ENCODE assay signal across 8 cellular contexts in the genomic region with DNA sequence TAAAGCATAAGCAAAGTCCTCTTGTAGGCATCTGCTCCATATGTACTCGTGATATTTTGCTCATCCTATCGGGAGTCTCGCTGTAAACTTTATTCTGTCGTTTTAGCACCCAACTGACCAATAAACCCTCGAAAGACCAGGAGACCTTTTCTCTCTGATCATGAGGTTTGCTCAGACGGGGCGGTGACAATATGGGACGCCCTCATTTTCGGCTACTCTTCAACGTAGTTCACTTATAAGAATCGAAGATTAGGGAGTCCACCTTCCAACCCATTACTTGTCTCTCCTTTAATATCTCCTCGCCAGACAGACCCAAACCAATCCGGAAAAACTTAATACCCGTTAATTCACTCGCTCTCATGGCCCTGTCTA. TPM values are rescaled to one million over a fixed set of nuclear protein-coding genes. Genes with fewer than 3 reads are reported as not detected.
A peak's percentile ranks its signal among the peaks of the same experiment; 100 is the strongest.
DNase-seq lines count a peak whose midpoint lies in the region; TF ChIP-seq lines count a peak whose summit lies in the region.
"Not testable (repeated sequence)": the region's sequence is repeated elsewhere in the genome, so short reads cannot be mapped to it uniquely, and the experiment has no call there.

No MANE protein-coding gene starts in this region.

- TF ChIP-seq POLR2A in tibial nerve (IDR thresholded peaks at IDR 0.05) = not testable (repeated sequence)

- not testable (repeated sequence) for H4K20me1 ChIP-seq in osteoblast (ENCODE audit: insufficient read depth, low read length)

- not testable (repeated sequence) for H3K27me3 ChIP-seq in WERI-Rb-1 (ENCODE audit: insufficient read depth, low read depth, severe bottlenecking); ascending aorta; layer of hippocampus (ENCODE audit: control insufficient read depth, insufficient read depth, low read length); osteoblast (ENCODE audit: insufficient read depth, low read length); tibial nerve

- not testable (repeated sequence) for TF ChIP-seq CTCF in GM12864 (IDR thresholded peaks at IDR 0.05; ENCODE audit: low read depth, low read length, missing control alignments); WERI-Rb-1 (IDR thresholded peaks at IDR 0.05; ENCODE audit: low read depth, low read length); ascending aorta (IDR thresholded peaks at IDR 0.05); osteoblast (IDR thresholded peaks at IDR 0.05; ENCODE audit: extremely low read depth, low read depth, low read length); tibial nerve (IDR thresholded peaks at IDR 0.05)

- DNase-seq in GM12864 (ENCODE audit: low read depth); Jurkat, Clone E6-1 (ENCODE audit: low read depth, low spot score); WERI-Rb-1; ascending aorta (ENCODE audit: low spot score in 2 of 2); epithelial cell of prostate (ENCODE audit: low read depth, low spot score); osteoblast (ENCODE audit: insufficient read length, low spot score, missing footprints); tibial nerve (ENCODE audit: low spot score in 2 of 2): not testable (repeated sequence)

- H3K27ac ChIP-seq in WERI-Rb-1 (peak overlapping the region; percentile 59; the same call in 1 of the 2 replicates), ascending aorta (peak overlapping the region; percentile 82), epithelial cell of prostate (peak overlapping the region; percentile 58), layer of hippocampus (ENCODE audit: low read depth, low read length) (peak overlapping the region; percentile 71), osteoblast (ENCODE audit: low read depth, low read length) (peak overlapping the region; percentile 74), tibial nerve (peak overlapping the region; percentile 56 to 93 (median 84))

- H3K79me2 ChIP-seq in osteoblast (ENCODE audit: insufficient read depth, low read length) = not testable (repeated sequence)

- intact Hi-C loops in ascending aorta (cut with DNase I) = not testable (repeated sequence)

- peak overlapping the region; percentile 81 for H2AFZ ChIP-seq in osteoblast (ENCODE audit: low read length)

- H3K4me1 ChIP-seq in ascending aorta; osteoblast (ENCODE audit: insufficient read depth, low read length); tibial nerve: not testable (repeated sequence)

- peak overlapping the region; percentile 83 for H3K4me2 ChIP-seq in osteoblast (ENCODE audit: insufficient read depth, low read length)

- H3K36me3 ChIP-seq in WERI-Rb-1; osteoblast (ENCODE audit: insufficient read depth, low read length): not testable (repeated sequence)
- peaks cover 8 to 14% of the 10 kb centered on the region in 2 donors for H3K36me3 ChIP-seq in ascending aorta
- H3K36me3 ChIP-seq in tibial nerve = peaks cover 0 to 24% (median 0%) of the 10 kb centered on the region in 3 donors

- H3K9me3 ChIP-seq in WERI-Rb-1 (ENCODE audit: severe bottlenecking); ascending aorta; osteoblast (ENCODE audit: low read depth, low read length); tibial nerve: not testable (repeated sequence)

- TF ChIP-seq EP300 in tibial nerve (IDR thresholded peaks at IDR 0.05) = not testable (repeated sequence)

- WGBS in tibial nerve, 2 donors = 7 to 18% methylated on average over 15 of the region's 15 CpGs

- H3K4me3 ChIP-seq in GM12864 (ENCODE audit: low read depth, low read length) (peak overlapping the region; percentile 56), WERI-Rb-1 (ENCODE audit: low read depth, low read length) (peak overlapping the region; percentile 57), ascending aorta (peak overlapping the region; percentile 50 to 69), osteoblast (ENCODE audit: insufficient read depth, low read length) (peak overlapping the region; percentile 73), tibial nerve (peak overlapping the region; percentile 44 to 57 (median 51))
- peak overlapping the region; percentile 62 for H3K4me3 ChIP-seq in Jurkat, Clone E6-1 (ENCODE audit: low read length)

RNA-seq across cellular contexts. Expression of gene NPEPPS, which starts 39.1 kb away (rescaled TPM):
- polyA plus RNA-seq in Jurkat, Clone E6-1 (2012; ENCODE audit: insufficient read depth, insufficient read length) = 56.2 TPM
- total RNA-seq in ascending aorta (23.3 TPM), osteoblast (104 and 105 TPM in 2 replicates), tibial nerve (100 to 1,000 TPM; 102 to 118 (median 115) TPM)
